In genomic region chr10:73873163-73873842, GRCh38 we compare ENCODE assay signal across 8 cellular contexts. TPM values are rescaled to one million over a fixed set of nuclear protein-coding genes. Genes with fewer than 3 reads are reported as not detected.
DNase-seq lines count a peak whose midpoint lies in the region; FAIRE-seq and TF ChIP-seq lines count a peak whose summit lies in the region.

No MANE protein-coding gene starts in this region.

- H3K9ac ChIP-seq in kidney (ENCODE audit: low read length in 2 of 2) = no peak overlapping the region

- peaks cover 52% of the 10 kb centered on the region for H3K4me1 Mint-ChIP-seq in T-helper 1 cell treated with Interleukin-12 subunit alpha and Interleukin-12 subunit beta and Interleukin-4 antibody, amounts not matched to agents 30 μg/mL and 1 μg/mL, for 36 hours (ENCODE audit: low read depth)
- peaks cover 69% of the 10 kb centered on the region for H3K4me1 Mint-ChIP-seq in activated naive CD8-positive, alpha-beta T cell (ENCODE audit: low read depth)

- peak overlapping the region; percentile 63 for H3K27ac Mint-ChIP-seq in T-helper 1 cell treated with Interleukin-12 subunit alpha and Interleukin-12 subunit beta and Interleukin-4 antibody, amounts not matched to agents 30 μg/mL and 1 μg/mL, for 36 hours
- peak overlapping the region; percentile 90 for H3K27ac Mint-ChIP-seq in activated naive CD8-positive, alpha-beta T cell

- no peak for TF ChIP-seq CTCF in kidney (IDR thresholded peaks at IDR 0.05; ENCODE audit: borderline replicate concordance, extremely low read depth, insufficient read depth)
- TF ChIP-seq CTCF in stomach (IDR thresholded peaks at IDR 0.05) = no peak

- H3K27ac ChIP-seq in kidney (ENCODE audit: low read depth in 2 of 2, low read length in 2 of 2) = no peak overlapping the region
- H3K27ac ChIP-seq in stomach = peak overlapping the region in 3 of 5 donors; percentile 68 to 90 (median 83)

- intact Hi-C loops in kidney (cut with DNase I) = no loop called here
- intact Hi-C loops in stomach (cut with DNase I; ENCODE audit: low total_unique reads) = no loop called here

- 33 to 53% (median 37%) methylated on average over 14 to 32 of the region's 32 CpGs for WGBS in stomach, 5 donors

- peak overlapping the region; percentile 26 to 32 for H3K4me3 ChIP-seq in kidney (ENCODE audit: low read length in 2 of 2)
- peak overlapping the region; percentile 92 to 99 (median 96) for H3K4me3 ChIP-seq in stomach

- peaks cover 11% of the 10 kb centered on the region for H3K27me3 Mint-ChIP-seq in T-helper 1 cell treated with Interleukin-12 subunit alpha and Interleukin-12 subunit beta and Interleukin-4 antibody, amounts not matched to agents 30 μg/mL and 1 μg/mL, for 36 hours (ENCODE audit: low read depth)
- H3K27me3 Mint-ChIP-seq in activated naive CD8-positive, alpha-beta T cell = no peaks in the 10 kb centered on the region

- H3K9me3 ChIP-seq in kidney (ENCODE audit: control insufficient read depth in 1 of 2, low read length in 2 of 2) (no peaks in the 10 kb centered on the region), stomach (no peaks in the 10 kb centered on the region)

- no peaks in the 10 kb centered on the region for H3K9me3 Mint-ChIP-seq in T-helper 1 cell treated with Interleukin-12 subunit alpha and Interleukin-12 subunit beta and Interleukin-4 antibody, amounts not matched to agents 30 μg/mL and 1 μg/mL, for 36 hours
- H3K9me3 Mint-ChIP-seq in activated naive CD8-positive, alpha-beta T cell (ENCODE audit: low read depth) = no peaks in the 10 kb centered on the region

- FAIRE-seq in kidney (lab: Jason Lieb, UNC) (no peak), H54 (lab: Jason Lieb, UNC) (no peak)

- H3K4me1 ChIP-seq in kidney (ENCODE audit: control insufficient read depth in 1 of 2, insufficient read depth in 1 of 2, low read depth in 1 of 2, low read length in 2 of 2) (peaks cover 0 to 11% of the 10 kb centered on the region in 2 donors), stomach (peaks cover 24 to 81% (median 64%) of the 10 kb centered on the region in 4 donors)

- peaks cover 0 to 10% of the 10 kb centered on the region in 2 donors for H3K36me3 ChIP-seq in kidney (ENCODE audit: control insufficient read depth in 1 of 2, insufficient read depth in 2 of 2, low read length in 2 of 2)
- peaks cover 9 to 30% (median 27%) of the 10 kb centered on the region in 4 donors for H3K36me3 ChIP-seq in stomach

- no peaks in the 10 kb centered on the region for H3K27me3 ChIP-seq in stomach

- DNase-seq in T-helper 1 cell (no peak), kidney (no peak), stomach (no peak), H54 (ENCODE audit: insufficient read length, low spot score) (no peak), DMS153 (lab: John Stamatoyannopoulos, UW) (no peak)
- no peak for DNase-seq in stimulated activated CD8-positive, alpha-beta memory T cell treated with anti-CD3 and anti-CD28 coated beads, Interleukin-4, amount 100 ng/mL, for 48 hours

- no peak for TF ChIP-seq EP300 in stomach (IDR thresholded peaks at IDR 0.05)

- H3K4me3 Mint-ChIP-seq in T-helper 1 cell treated with Interleukin-12 subunit alpha and Interleukin-12 subunit beta and Interleukin-4 antibody, amounts not matched to agents 30 μg/mL and 1 μg/mL, for 36 hours = peak overlapping the region; percentile 79
- peak overlapping the region; percentile 87 for H3K4me3 Mint-ChIP-seq in activated naive CD8-positive, alpha-beta T cell

- H3K36me3 Mint-ChIP-seq in T-helper 1 cell treated with Interleukin-12 subunit alpha and Interleukin-12 subunit beta and Interleukin-4 antibody, amounts not matched to agents 30 μg/mL and 1 μg/mL, for 36 hours (ENCODE audit: low read depth) = peaks cover 24% of the 10 kb centered on the region
- no peaks in the 10 kb centered on the region for H3K36me3 Mint-ChIP-seq in activated naive CD8-positive, alpha-beta T cell

- TF ChIP-seq POLR2A in stomach (IDR thresholded peaks at IDR 0.05) (no peak), H54 (IDR thresholded peaks at IDR 0.05; ENCODE audit: low read depth, low read length) (no peak)

RNA-seq across cellular contexts. Expression of gene CAMK2G, which starts 1.1 kb away (rescaled TPM):
- total RNA-seq in kidney (29.1 TPM), stomach (10 to 100 TPM; 28.8 to 93.3 (median 31.9) TPM)
- polyA plus RNA-seq in kidney (ENCODE audit: insufficient read depth, low read depth, low replicate concordance) (21.0 TPM), stomach (10 to 100 TPM in 2 of 3 donors, 1 to 10 TPM in 1; 7.5 to 22.8 (median 11.0) TPM)

RNA-seq across cellular contexts. Expression of gene PLAU, which starts 37.6 kb away (rescaled TPM):
- 40.8 TPM for total RNA-seq in kidney
- 82.5 TPM for polyA plus RNA-seq in kidney (ENCODE audit: insufficient read depth, low read depth, low replicate concordance)
- 10 to 100 TPM in 2 of 5 donors, 1 to 10 TPM in 2, not detected in 1; 5.5 to 16.1 (median 9.3) TPM for total RNA-seq in stomach
- 10 to 100 TPM in 1 of 3 donors, 1 to 10 TPM in 2; 9.6 to 39.5 (median 9.9) TPM for polyA plus RNA-seq in stomach

Comparison
In these comparisons a context has a peak if more than half of its experiments do, and no peak if none do; other contexts are left out.
1. H3K27ac ChIP-seq: peak in stomach (3 of 5); none in kidney (0 of 2).